In the genomic region with DNA sequence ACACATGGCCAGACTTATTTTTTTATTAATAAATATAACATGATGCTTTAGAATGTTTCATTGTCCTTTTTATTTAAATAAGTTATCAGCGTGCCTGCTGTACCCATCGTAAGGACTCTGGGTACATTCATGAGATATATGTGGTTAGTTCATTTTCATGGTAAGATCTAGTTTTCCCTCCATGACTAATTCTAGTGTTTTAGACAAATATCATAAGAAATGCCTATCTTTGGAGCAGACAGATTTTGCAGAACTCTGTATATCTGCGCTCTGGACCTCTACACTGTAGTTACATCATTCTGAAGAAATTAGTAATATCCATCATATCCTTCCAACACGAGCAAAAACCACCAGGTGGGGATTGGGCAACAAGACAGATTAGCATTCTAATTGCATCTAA, we compare ENCODE assay signal across 21 cellular contexts.
"Had no signal": no experiment of that assay in that cellular context is flagged by ENCODE, and none has a peak within 500 bp of the region (broad histone marks: within the 10 kb centered on the region; RNA-seq: fewer than 3 reads in every experiment).

No MANE protein-coding gene starts in this region.

- DNase-seq: islet precursor cell; left ventricle myocardium inferior; mesendoderm; naive thymus-derived CD4-positive, alpha-beta T cell; ovary; right lobe of liver; spleen; stimulated activated CD4-positive, alpha-beta T cell treated with anti-CD3 and anti-CD28 coated beads, Interleukin-4, amount 100 ng/mL, for 24 hours; stimulated activated naive CD4-positive, alpha-beta T cell; stimulated activated naive CD8-positive, alpha-beta T cell treated with anti-CD3 and anti-CD28 coated beads, Interleukin-15, amount 100 ng/mL, for 72 hours; substantia nigra; uterus had no signal

- H3K4me1 Mint-ChIP-seq: stimulated activated effector memory CD8-positive, alpha-beta T cell treated with anti-CD3 and anti-CD28 coated beads, Interleukin-12 subunit alpha, Interleukin-12 subunit beta, amount 100 ng/mL, for 72 hours; stimulated activated naive CD8-positive, alpha-beta T cell treated with anti-CD3 and anti-CD28 coated beads, Interleukin-15, amount 100 ng/mL, for 72 hours had no signal

- H3K27me3 Mint-ChIP-seq: stimulated activated naive CD8-positive, alpha-beta T cell treated with anti-CD3 and anti-CD28 coated beads, Interleukin-15, amount 100 ng/mL, for 72 hours; type B pancreatic cell had no signal

- H3K36me3 ChIP-seq: left ventricle myocardium inferior, ovary, right atrium auricular region, right lobe of liver, spleen, tibial nerve, uterus had no signal

- ATAC-seq: naive thymus-derived CD4-positive, alpha-beta T cell; natural killer cell treated with Interleukin-12 subunit alpha and Interleukin-12 subunit beta and Interleukin-15 and Interleukin-18, amount 100 ng/mL, for 72 hours; right lobe of liver; stimulated activated effector memory CD8-positive, alpha-beta T cell treated with anti-CD3 and anti-CD28 coated beads, Interleukin-12 subunit alpha, Interleukin-12 subunit beta, amount 100 ng/mL, for 72 hours; stimulated activated naive CD8-positive, alpha-beta T cell treated with anti-CD3 and anti-CD28 coated beads, Interleukin-15, amount 100 ng/mL, for 72 hours had no signal

- H3K36me3 Mint-ChIP-seq: mesothelial cell of epicardium; naive thymus-derived CD4-positive, alpha-beta T cell; natural killer cell treated with Interleukin-12 subunit alpha and Interleukin-12 subunit beta and Interleukin-15 and Interleukin-18, amount 100 ng/mL, for 72 hours; stimulated activated effector memory CD8-positive, alpha-beta T cell treated with anti-CD3 and anti-CD28 coated beads, Interleukin-12 subunit alpha, Interleukin-12 subunit beta, amount 100 ng/mL, for 72 hours; type B pancreatic cell had no signal

- H3K27me3 ChIP-seq: ovary, right atrium auricular region, right lobe of liver, tibial nerve, uterus had no signal

- H3K27ac ChIP-seq: left ventricle myocardium inferior, ovary, right atrium auricular region, right lobe of liver, spleen, tibial nerve, uterus had no signal

- H3K9me3 Mint-ChIP-seq: mesothelial cell of epicardium; natural killer cell treated with Interleukin-12 subunit alpha and Interleukin-12 subunit beta and Interleukin-15 and Interleukin-18, amount 100 ng/mL, for 72 hours; stimulated activated effector memory CD8-positive, alpha-beta T cell treated with anti-CD3 and anti-CD28 coated beads, Interleukin-12 subunit alpha, Interleukin-12 subunit beta, amount 100 ng/mL, for 72 hours had no signal

- H3K4me3 ChIP-seq: left ventricle myocardium inferior, lung, ovary, right atrium auricular region, right lobe of liver, skin epidermis, spleen, tibial nerve, uterus had no signal

- H3K4me1 ChIP-seq: right lobe of liver, uterus had no signal

- H3K9me3 ChIP-seq: left ventricle myocardium inferior, ovary, right atrium auricular region, right lobe of liver, spleen, tibial nerve, uterus had no signal

- H3K27ac Mint-ChIP-seq: mesothelial cell of epicardium; naive thymus-derived CD4-positive, alpha-beta T cell; natural killer cell treated with Interleukin-12 subunit alpha and Interleukin-12 subunit beta and Interleukin-15 and Interleukin-18, amount 100 ng/mL, for 72 hours; progenitor cell of endocrine pancreas; stimulated activated effector memory CD8-positive, alpha-beta T cell treated with anti-CD3 and anti-CD28 coated beads, Interleukin-12 subunit alpha, Interleukin-12 subunit beta, amount 100 ng/mL, for 72 hours; stimulated activated naive CD8-positive, alpha-beta T cell treated with anti-CD3 and anti-CD28 coated beads, Interleukin-15, amount 100 ng/mL, for 72 hours; type B pancreatic cell had no signal

- H3K4me3 Mint-ChIP-seq: mesothelial cell of epicardium; naive thymus-derived CD4-positive, alpha-beta T cell; natural killer cell treated with Interleukin-12 subunit alpha and Interleukin-12 subunit beta and Interleukin-15 and Interleukin-18, amount 100 ng/mL, for 72 hours; stimulated activated effector memory CD8-positive, alpha-beta T cell treated with anti-CD3 and anti-CD28 coated beads, Interleukin-12 subunit alpha, Interleukin-12 subunit beta, amount 100 ng/mL, for 72 hours; stimulated activated naive CD8-positive, alpha-beta T cell treated with anti-CD3 and anti-CD28 coated beads, Interleukin-15, amount 100 ng/mL, for 72 hours; type B pancreatic cell had no signal
